In the genomic region with DNA sequence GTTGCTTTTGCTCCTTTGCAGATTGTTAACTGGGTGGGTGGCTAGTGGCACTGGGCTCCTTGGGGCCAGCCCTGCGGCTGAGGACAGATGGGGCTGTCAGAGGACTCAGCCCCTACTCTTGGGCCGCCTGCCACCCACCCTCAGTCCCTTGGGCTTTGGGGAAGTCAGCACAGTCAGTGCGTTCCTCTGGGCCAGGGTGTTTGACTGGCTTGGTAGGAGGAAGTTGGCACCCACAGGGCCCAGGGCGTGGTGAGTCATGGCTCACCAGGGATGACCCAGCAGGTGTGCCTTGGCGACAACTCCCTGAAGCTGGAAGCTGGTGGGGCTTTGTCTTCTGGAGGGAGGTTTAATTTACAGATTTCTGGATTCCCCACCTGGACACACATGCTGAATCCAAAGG, we compare ENCODE assay signal across 8 cellular contexts. TPM values are rescaled to one million over a fixed set of nuclear protein-coding genes. Genes with fewer than 3 reads are reported as not detected.
DNase-seq lines count a peak whose midpoint lies in the region; ATAC-seq and TF ChIP-seq lines count a peak whose summit lies in the region.

No MANE protein-coding gene starts in this region.

- no peaks in the 10 kb centered on the region for H3K27me3 Mint-ChIP-seq in natural killer cell (ENCODE audit: low read depth in 2 of 2)

- WGBS in IMR-90 (ENCODE audit: extremely low coverage in 2 of 2, insufficient read length in 1 of 2), 2 experiments, result no CpG with 5 or more reads among the region's 5 CpGs

- ATAC-seq in IMR-90 (ENCODE audit: low read depth) (no peak), natural killer cell (no peak), HG02885 (IDR thresholded peaks at IDR 0.05; ENCODE audit: poor library complexity, unreplicated experiment) (no peak)

- peaks cover 74% of the 10 kb centered on the region for H4K20me1 ChIP-seq in IMR-90 (ENCODE audit: insufficient read depth, low read length)

- H3K79me1 ChIP-seq in IMR-90 (ENCODE audit: low read depth in 1 of 2, low read length in 2 of 2), result peaks cover 43 to 91% of the 10 kb centered on the region in 2 experiments; a peak in 3 of 4 replicates

- no peaks in the 10 kb centered on the region for H3K9me3 Mint-ChIP-seq in natural killer cell

- DNase-seq in COLO668 (lab: John Stamatoyannopoulos, UW; ENCODE audit: unreplicated experiment) (peak; percentile 72), IMR-90 (no peak), T47D (ENCODE audit: low read depth in 1 of 2, low spot score in 1 of 2) (peak; percentile 76 to 82), natural killer cell (no peak), T1000 (lab: John Stamatoyannopoulos, UW) (no peak), ecto neural progenitor cell (ENCODE audit: low spot score) (no peak), pons (ENCODE audit: low spot score) (no peak)

- no TSS peak for BruUV-seq in IMR-90 (replicated peaks; lab: Mats Ljungman, UMichigan)

- H2BK5ac ChIP-seq in IMR-90 (ENCODE audit: low read depth, low read length, poor library complexity, severe bottlenecking), result no peak overlapping the region

- H3K4me1 Mint-ChIP-seq in natural killer cell, result peaks cover 59 to 75% of the 10 kb centered on the region in 2 donors

- no peak overlapping the region for H3K4me3 Mint-ChIP-seq in natural killer cell

- H2BK20ac ChIP-seq in IMR-90 (ENCODE audit: low read depth, low read length), result no peak overlapping the region

- H2AK9ac ChIP-seq in IMR-90 (replicated peaks; ENCODE audit: low read depth, low read length, poor library complexity), result peak overlapping the region; percentile 7

- peaks cover 34% of the 10 kb centered on the region for H3K9me1 ChIP-seq in IMR-90 (ENCODE audit: insufficient read depth, low read length)

- H3K56ac ChIP-seq in IMR-90 (ENCODE audit: extremely low read depth, insufficient read depth, low read length), result no peak overlapping the region

- no peak overlapping the region for H3K14ac ChIP-seq in IMR-90 (replicated peaks; ENCODE audit: low read depth, low read length)

- CTCF ChIA-PET in IMR-90 (lab: Yijun Ruan, JAX), result no interaction called here

- no peak overlapping the region for H3K27ac ChIP-seq in IMR-90 (ENCODE audit: insufficient read depth, low read length)

- POLR2A ChIA-PET in IMR-90 (lab: Charles Lee; ENCODE audit: unreplicated experiment), result no interaction called here

- no peak overlapping the region for H2AFZ ChIP-seq in IMR-90 (replicated peaks; ENCODE audit: low read length, poor library complexity)

- H3K23ac ChIP-seq in IMR-90 (ENCODE audit: low read depth, low read length), result no peak overlapping the region

- no peaks in the 10 kb centered on the region for H3K36me3 Mint-ChIP-seq in natural killer cell

- TF ChIP-seq POLR2A in IMR-90 (IDR thresholded peaks at IDR 0.05; ENCODE audit: low read depth, low read length), result no peak

- H4K8ac ChIP-seq in IMR-90 (ENCODE audit: low read depth in 2 of 2, low read length in 2 of 2), result no peak overlapping the region

- no peaks in the 10 kb centered on the region for H3K27me3 ChIP-seq in IMR-90 (ENCODE audit: control insufficient read depth, insufficient read depth, low read length)

- TF ChIP-seq RAD21 in IMR-90 (IDR thresholded peaks at IDR 0.05; ENCODE audit: low read length), result no peak

- H4K91ac ChIP-seq in IMR-90 (ENCODE audit: insufficient read depth, low read depth, low read length), result no peak overlapping the region

- H2BK15ac ChIP-seq in IMR-90 (ENCODE audit: low read depth, low read length), result no peak overlapping the region

- H3K27ac Mint-ChIP-seq in natural killer cell, result peak overlapping the region; percentile 92 to 94

- H4K5ac ChIP-seq in IMR-90 (ENCODE audit: low read depth, low read length), result no peak overlapping the region

- no peak overlapping the region for H3K9ac ChIP-seq in IMR-90 (ENCODE audit: low read depth, low read length)

- intact Hi-C loops in IMR-90 (cut with micrococcal nuclease) (no loop called here), natural killer cell (cut with micrococcal nuclease) (no loop called here)

- H3K36me3 ChIP-seq in IMR-90 (ENCODE audit: control insufficient read depth, insufficient read depth, low read length), result peaks cover 28% of the 10 kb centered on the region

- H3K9me3 ChIP-seq in IMR-90 (ENCODE audit: control insufficient read depth, insufficient read depth, low read length), result no peaks in the 10 kb centered on the region

- no peak overlapping the region for H3K4ac ChIP-seq in IMR-90 (ENCODE audit: low read depth, low read length)

- H3K4me2 ChIP-seq in IMR-90 (ENCODE audit: low read depth, low read length), result no peak overlapping the region

- dilution Hi-C loops in IMR-90 (cut with HindIII; ENCODE audit: low sequenced_read_pairs, unreplicated experiment), result no loop called here

- peaks cover 21% of the 10 kb centered on the region for H3K4me1 ChIP-seq in IMR-90 (ENCODE audit: control insufficient read depth, insufficient read depth, low read length)

- TF ChIP-seq CTCF in IMR-90 (conservative IDR thresholded peaks at IDR 0.05; ENCODE audit: low read depth, low read length), result no peak
- TF ChIP-seq CTCF in natural killer cell (IDR thresholded peaks at IDR 0.05), result no peak

- no peak overlapping the region for H3K18ac ChIP-seq in IMR-90 (ENCODE audit: low read depth, low read length)

- in situ Hi-C loops in IMR-90 (cut with MboI; ENCODE audit: low sequenced_read_pairs) (loop anchor here (25.0 kb wide), 1 partner anchor 1813 kb away; a partner anchor contains a TSS), T47D (cut with HindIII; ENCODE audit: low pct_unique_long_range_greater_than_20kb, low sequenced_read_pairs) (no loop called here)

- no peak overlapping the region for H3K4me3 ChIP-seq in IMR-90 (ENCODE audit: insufficient read depth, low read depth, low read length)

- H2BK120ac ChIP-seq in IMR-90 (ENCODE audit: low read depth, low read length), result no peak overlapping the region

- H2AK5ac ChIP-seq in IMR-90 (ENCODE audit: low read depth, low read length), result no peak overlapping the region

TF ChIP-seq in IMR-90, 13 proteins besides CTCF, POLR2A, EP300 and RAD21:
- TF ChIP-seq SMC3 (IDR thresholded peaks at IDR 0.05; ENCODE audit: low read depth, low read length) (no peak), NFE2L2 (IDR thresholded peaks at IDR 0.05; ENCODE audit: low read depth, low read length) (no peak), BHLHE40 (IDR thresholded peaks at IDR 0.05; ENCODE audit: low read depth, low read length) (no peak), CHD1 (IDR thresholded peaks at IDR 0.05; ENCODE audit: low read depth, low read length) (no peak), MAZ (IDR thresholded peaks at IDR 0.05; ENCODE audit: borderline replicate concordance, low read depth, low read length) (no peak), CEBPB (IDR thresholded peaks at IDR 0.05; ENCODE audit: low read depth, low read length) (no peak), MXI1 (IDR thresholded peaks at IDR 0.05; ENCODE audit: borderline replicate concordance, low read depth, low read length) (no peak), RCOR1 (IDR thresholded peaks at IDR 0.05; ENCODE audit: insufficient replicate concordance, low read length) (no peak), RFX5 (IDR thresholded peaks at IDR 0.05; ENCODE audit: low read depth, low read length) (no peak), MAFK (IDR thresholded peaks at IDR 0.05; ENCODE audit: low read depth, low read length) (no peak), FOS (IDR thresholded peaks at IDR 0.05; ENCODE audit: low read depth, low read length) (no peak)
- TF ChIP-seq, protein P1, sequence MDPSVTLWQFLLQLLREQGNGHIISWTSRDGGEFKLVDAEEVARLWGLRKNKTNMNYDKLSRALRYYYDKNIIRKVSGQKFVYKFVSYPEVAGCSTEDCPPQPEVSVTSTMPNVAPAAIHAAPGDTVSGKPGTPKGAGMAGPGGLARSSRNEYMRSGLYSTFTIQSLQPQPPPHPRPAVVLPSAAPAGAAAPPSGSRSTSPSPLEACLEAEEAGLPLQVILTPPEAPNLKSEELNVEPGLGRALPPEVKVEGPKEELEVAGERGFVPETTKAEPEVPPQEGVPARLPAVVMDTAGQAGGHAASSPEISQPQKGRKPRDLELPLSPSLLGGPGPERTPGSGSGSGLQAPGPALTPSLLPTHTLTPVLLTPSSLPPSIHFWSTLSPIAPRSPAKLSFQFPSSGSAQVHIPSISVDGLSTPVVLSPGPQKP (IDR thresholded peaks at IDR 0.05; ENCODE audit: borderline replicate concordance, low read depth, low read length), result no peak
- TF ChIP-seq, protein P2, sequence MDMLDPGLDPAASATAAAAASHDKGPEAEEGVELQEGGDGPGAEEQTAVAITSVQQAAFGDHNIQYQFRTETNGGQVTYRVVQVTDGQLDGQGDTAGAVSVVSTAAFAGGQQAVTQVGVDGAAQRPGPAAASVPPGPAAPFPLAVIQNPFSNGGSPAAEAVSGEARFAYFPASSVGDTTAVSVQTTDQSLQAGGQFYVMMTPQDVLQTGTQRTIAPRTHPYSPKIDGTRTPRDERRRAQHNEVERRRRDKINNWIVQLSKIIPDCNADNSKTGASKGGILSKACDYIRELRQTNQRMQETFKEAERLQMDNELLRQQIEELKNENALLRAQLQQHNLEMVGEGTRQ (IDR thresholded peaks at IDR 0.05; ENCODE audit: low read depth, low read length), result no peak
TF ChIP-seq in IMR-90: peak in this region for 0.

RNA-seq across cellular contexts. Expression of a gene that starts 32.4 kb away (rescaled TPM):
- total RNA-seq in IMR-90 (2012; rRNA removed) (56.5 and 81.9 TPM in 2 replicates), natural killer cell (100 to 1,000 TPM; 135 to 145 (median 138) TPM)
- 18.4 and 22.2 TPM in 2 replicates for polyA plus RNA-seq in IMR-90 (2012; rRNA removed)
- polyA plus RNA-seq in IMR-90 (2012; cell fraction: cytosol; rRNA removed), result 5.9 and 7.3 TPM in 2 replicates
- 5.7 and 23.8 TPM in 2 replicates for polyA plus RNA-seq in IMR-90 (2012; cell fraction: nucleus; rRNA removed; ENCODE audit: low replicate concordance)

Comparison
In these comparisons a context has a peak if more than half of its experiments do, and no peak if none do; other contexts are left out.
1. DNase-seq: peak in COLO668 (single experiment) and T47D (2 of 2); none in IMR-90 (single experiment), natural killer cell (single experiment), T1000 (single experiment), ecto neural progenitor cell (single experiment) and pons (single experiment).